Comparison of ENCODE assay signal across 34 cellular contexts in genomic region chr18:6155707-6156106, GRCh38.
"Had no signal": no experiment of that assay in that cellular context is flagged by ENCODE, and none has a peak within 500 bp of the region (broad histone marks: within the 10 kb centered on the region; RNA-seq: fewer than 3 reads in every experiment).

No MANE protein-coding gene starts in this region.

- H3K9me3 ChIP-seq: MG63 had no signal

- DNase-seq: Karpas-422, Kasumi-1, MG63, MM.1S, MV-4-11, NCI-H1048, NCI-H1092, NCI-H1092 treated with DMSO at 0.1 percent for 48 hours, NCI-H1105, NCI-H1105 treated with DMSO at 0.1 percent for 48 hours, NCI-H1417, NCI-H1417 treated with DMSO at 0.1 percent for 48 hours, NCI-H1436, NCI-H1436 treated with DMSO at 0.1 percent for 48 hours, NCI-H146, NCI-H1694, NCI-H1694 treated with DMSO at 0.1 percent for 48 hours, NCI-H187, NCI-H187 treated with DMSO at 0.1 percent for 48 hours, NCI-H1930, NCI-H2029, NCI-H2029 treated with DMSO at 0.1 percent for 48 hours, NCI-H2081, NCI-H2081 treated with DMSO at 0.1 percent for 48 hours, NCI-H2107, NCI-H2171, NCI-H2171 treated with DMSO at 0.1 percent for 48 hours, NCI-H2227 treated with DMSO at 0.1 percent for 48 hours, NCI-H226, NCI-H345, NCI-H446, NCI-H446 treated with DMSO at 0.1 percent for 48 hours, NCI-H510A, NCI-H510A treated with DMSO at 0.1 percent for 48 hours had no signal

- H3K36me3 ChIP-seq: MG63 had no signal

- H3K27me3 ChIP-seq: MG63 had no signal

- H3K4me3 ChIP-seq: MG63 had no signal
